Comparison of ENCODE assay signal across 8 cellular contexts in the genomic region with DNA sequence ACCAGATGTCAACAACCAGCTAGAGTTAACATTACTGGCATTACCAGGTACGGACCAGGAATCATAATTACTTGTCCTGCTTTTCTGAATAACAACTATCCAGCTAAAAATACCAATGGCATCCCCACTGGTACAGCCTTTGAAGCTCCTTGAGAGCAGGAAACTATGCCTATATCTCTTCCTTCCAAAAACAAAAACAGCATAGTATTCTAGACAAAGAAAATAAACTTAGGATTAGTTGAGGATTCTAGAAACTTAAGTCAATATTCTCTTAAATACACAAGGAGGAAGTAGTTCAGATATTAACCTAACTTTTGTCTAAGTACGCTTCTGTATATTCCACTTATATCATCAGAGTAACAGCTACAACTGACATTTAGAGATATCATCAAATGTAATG. TPM values are rescaled to one million over a fixed set of nuclear protein-coding genes. Genes with fewer than 3 reads are reported as not detected.
A peak's percentile ranks its signal among the peaks of the same experiment; 100 is the strongest.
DNase-seq lines count a peak whose midpoint lies in the region; ATAC-seq and TF ChIP-seq lines count a peak whose summit lies in the region.

No MANE protein-coding gene starts in this region.

- no peak overlapping the region for H2BK12ac ChIP-seq in trophoblast cell (ENCODE audit: low read length)

- H3K36me3 ChIP-seq in Panc1 (ENCODE audit: control insufficient read depth, insufficient read depth, low read length) (peaks cover 18% of the 10 kb centered on the region), endocrine pancreas (ENCODE audit: control insufficient read depth, insufficient read depth, low read length) (no peaks in the 10 kb centered on the region), trophoblast cell (ENCODE audit: control insufficient read depth in 1 of 2, insufficient read depth in 2 of 2, low read length in 2 of 2) (peaks cover 6 to 10% of the 10 kb centered on the region in 2 experiments)

- no peak overlapping the region for H4K8ac ChIP-seq in trophoblast cell (ENCODE audit: low read depth, low read length)

- no peaks in the 10 kb centered on the region for H3K9me3 ChIP-seq in Panc1 (ENCODE audit: control insufficient read depth, insufficient read depth, low read depth, low read length)
- no peaks in the 10 kb centered on the region for H3K9me3 ChIP-seq in endocrine pancreas (ENCODE audit: control insufficient read depth, low read length)
- H3K9me3 ChIP-seq in trophoblast cell (ENCODE audit: insufficient read depth, low read depth, low read length), result no peaks in the 10 kb centered on the region

- H3K23ac ChIP-seq in trophoblast cell (ENCODE audit: low read length), result no peak overlapping the region

- WGBS in trophoblast cell (ENCODE audit: extremely low coverage, insufficient coverage, insufficient read length), result no CpG with 5 or more reads among the region's 2 CpGs

- H3K4me1 ChIP-seq in Panc1 (ENCODE audit: control insufficient read depth, insufficient read depth, low read length) (peaks cover 14% of the 10 kb centered on the region), endocrine pancreas (ENCODE audit: control insufficient read depth, insufficient read depth, low read length) (peaks cover 32% of the 10 kb centered on the region), trophoblast cell (ENCODE audit: control insufficient read depth in 1 of 2, insufficient read depth in 2 of 2, low read length in 2 of 2) (peaks cover 5 to 9% of the 10 kb centered on the region in 2 experiments)

- H2AK5ac ChIP-seq in trophoblast cell (ENCODE audit: low read length), result no peak overlapping the region

- H4K91ac ChIP-seq in trophoblast cell (ENCODE audit: low read depth, low read length), result no peak overlapping the region

- no peak for TF ChIP-seq CTCF in GM12865 (IDR thresholded peaks at IDR 0.05; ENCODE audit: insufficient read depth, low read depth, low read length, missing control alignments)
- no peak for TF ChIP-seq CTCF in Panc1 (IDR thresholded peaks at IDR 0.05)

- H3K27me3 ChIP-seq in Panc1 (ENCODE audit: control insufficient read depth, insufficient read depth, low read length), result no peaks in the 10 kb centered on the region
- no peaks in the 10 kb centered on the region for H3K27me3 ChIP-seq in endocrine pancreas (ENCODE audit: control insufficient read depth, insufficient read depth, low read length)
- H3K27me3 ChIP-seq in trophoblast cell (ENCODE audit: insufficient read depth, low read length), result no peaks in the 10 kb centered on the region

- H2BK5ac ChIP-seq in trophoblast cell (ENCODE audit: low read depth, low read length, poor library complexity), result no peak overlapping the region

- H3K79me1 ChIP-seq in trophoblast cell (ENCODE audit: low read length), result peaks cover 14% of the 10 kb centered on the region

- POLR2A ChIA-PET in Panc1 (lab: Charles Lee), result interaction anchor here (0.8 to 1.2 kb wide), 3 partner anchors 19 to 126 kb away, joined by 3 to 8 read pairs (median 5); no protein-coding TSS in a partner anchor

- H3K27ac ChIP-seq in Panc1 (ENCODE audit: low read length) (no peak overlapping the region), trophoblast cell (ENCODE audit: low read depth, low read length) (no peak overlapping the region)

- H4K12ac ChIP-seq in trophoblast cell (ENCODE audit: low read depth, low read length), result no peak overlapping the region

- no peak overlapping the region for H2BK120ac ChIP-seq in trophoblast cell (ENCODE audit: insufficient read depth, low read length, poor library complexity)

- H3K18ac ChIP-seq in trophoblast cell (ENCODE audit: low read length), result no peak overlapping the region

- no peak for ATAC-seq in Panc1
- no peak for ATAC-seq in GM19395 (IDR thresholded peaks at IDR 0.05; ENCODE audit: unreplicated experiment)
- no peak for ATAC-seq in GM19328 (IDR thresholded peaks at IDR 0.05; ENCODE audit: unreplicated experiment)

- intact Hi-C loops in Panc1 (cut with micrococcal nuclease; ENCODE audit: unreplicated experiment), result loop anchor here (5.0 kb wide), 1 partner anchor 136 kb away; no protein-coding TSS in a partner anchor

- BruUV-seq in Panc1 (replicated peaks; lab: Mats Ljungman, UMichigan), result TSS peak; percentile 19

- H3K4me2 ChIP-seq in trophoblast cell (ENCODE audit: low read length), result peak overlapping the region; percentile 4

- H3K79me2 ChIP-seq in trophoblast cell (ENCODE audit: control insufficient read depth, insufficient read depth, low read length, poor library complexity), result peaks cover 36% of the 10 kb centered on the region

- CTCF ChIA-PET in Panc1 (lab: Charles Lee), result interaction anchor here (0.7 kb wide), 1 partner anchor 155 kb away, joined by 4 read pairs; no protein-coding TSS in a partner anchor

- in situ Hi-C loops in Panc1 (cut with HindIII; ENCODE audit: low pct_unique_long_range_greater_than_20kb, low sequenced_read_pairs), result no loop called here

- H3K4me3 ChIP-seq in GM12865 (ENCODE audit: low read depth, low read length) (peak overlapping the region; percentile 60), Panc1 (ENCODE audit: low read depth in 2 of 2, low read length in 2 of 2) (peak overlapping the region; percentile 96 to 100), endocrine pancreas (ENCODE audit: control insufficient read depth, insufficient read depth, low read length) (peak overlapping the region; percentile 100), trophoblast cell (ENCODE audit: low read depth, low read length) (no peak overlapping the region)

- no peak overlapping the region for H2AFZ ChIP-seq in trophoblast cell (ENCODE audit: insufficient read depth, low read length, poor library complexity)

- DNase-seq in GM12865 (ENCODE audit: low read depth), result no peak
- no peak for DNase-seq in Panc1 (ENCODE audit: low read depth, low spot score)
- DNase-seq in trophoblast cell, result no peak
- DNase-seq in central memory CD4-positive, alpha-beta T cell, result no peak
- DNase-seq in DMS53 (lab: John Stamatoyannopoulos, UW), result no peak

- no peak overlapping the region for H3K14ac ChIP-seq in trophoblast cell (ENCODE audit: low read length)

- H3K9ac ChIP-seq in endocrine pancreas (ENCODE audit: control insufficient read depth, insufficient read depth, low read length) (no peak overlapping the region), trophoblast cell (ENCODE audit: low read length) (no peak overlapping the region)

- H3K4ac ChIP-seq in trophoblast cell (ENCODE audit: low read depth, low read length), result peak overlapping the region; percentile 64

RNA-seq across cellular contexts. Expression of a gene that starts 3.0 kb away (rescaled TPM):
- 150 TPM for total RNA-seq in Panc1 (2021; ENCODE audit: unreplicated experiment)
- 68.5 TPM for polyA plus RNA-seq in Panc1 (2012; ENCODE audit: insufficient read length)
- 144 TPM in 2 replicates for polyA plus RNA-seq in trophoblast cell (2013)

RNA-seq across cellular contexts. Expression of a gene that starts 28.8 kb away (rescaled TPM):
- total RNA-seq in Panc1 (2021; ENCODE audit: unreplicated experiment), result 14.9 TPM
- 8.1 TPM for polyA plus RNA-seq in Panc1 (2012; ENCODE audit: insufficient read length)
- 14.4 and 14.5 TPM in 2 replicates for polyA plus RNA-seq in trophoblast cell (2013)
